Comparison of ENCODE assay signal across 2 cellular contexts in the genomic region with DNA sequence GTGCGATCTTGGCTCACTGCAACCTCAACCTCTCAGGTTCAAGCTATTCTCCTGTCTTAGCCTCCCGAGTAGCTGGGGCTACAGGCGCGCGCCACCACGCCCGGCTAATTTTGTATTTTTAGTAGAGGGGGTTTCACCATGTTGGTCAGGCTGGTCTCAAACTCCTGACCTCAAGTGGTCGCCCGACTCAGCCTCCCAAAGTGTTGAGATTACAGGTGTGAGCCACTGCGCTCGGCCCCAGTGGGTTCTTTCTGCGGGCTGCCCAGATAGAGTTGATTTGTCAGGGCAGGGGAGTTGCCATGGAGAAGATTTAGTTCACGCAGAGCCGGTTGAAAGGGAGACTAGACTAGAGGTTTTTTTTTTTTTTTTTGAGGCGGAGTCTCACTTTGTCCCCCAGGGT.
TF ChIP-seq lines count a peak whose summit lies in the region.

No MANE protein-coding gene starts in this region.

TF ChIP-seq in K562, 482 proteins besides CTCF, POLR2A, EP300 and RAD21:
- TF ChIP-seq TAF7 (tag; IDR thresholded peaks at IDR 0.05) (no peak), ZNF121 (CRISPR knock-in tag; conservative IDR thresholded peaks at IDR 0.05) (0 out of 2 replicates have a peak, but pooled peaks have one; percentile 30)
TF ChIP-seq in K562: peak in this region for 1.

TF ChIP-seq in neural cell, 6 proteins besides CTCF, POLR2A, EP300 and RAD21:
- TF ChIP-seq SMC3 (conservative IDR thresholded peaks at IDR 0.05; ENCODE audit: poor library complexity) (no peak), TAF1 (IDR thresholded peaks at IDR 0.05; ENCODE audit: low read depth) (no peak), EZH2 (IDR thresholded peaks at IDR 0.05; ENCODE audit: borderline replicate concordance, insufficient read depth, low read length, poor library complexity, severe bottlenecking) (no peak), MXI1 (conservative IDR thresholded peaks at IDR 0.05; ENCODE audit: poor library complexity, severe bottlenecking) (no peak), REST (IDR thresholded peaks at IDR 0.05; ENCODE audit: borderline replicate concordance) (no peak), POLR2AphosphoS5 (IDR thresholded peaks at IDR 0.05) (no peak)
